ENCODE assay signal across 1 cellular context in the genomic region with DNA sequence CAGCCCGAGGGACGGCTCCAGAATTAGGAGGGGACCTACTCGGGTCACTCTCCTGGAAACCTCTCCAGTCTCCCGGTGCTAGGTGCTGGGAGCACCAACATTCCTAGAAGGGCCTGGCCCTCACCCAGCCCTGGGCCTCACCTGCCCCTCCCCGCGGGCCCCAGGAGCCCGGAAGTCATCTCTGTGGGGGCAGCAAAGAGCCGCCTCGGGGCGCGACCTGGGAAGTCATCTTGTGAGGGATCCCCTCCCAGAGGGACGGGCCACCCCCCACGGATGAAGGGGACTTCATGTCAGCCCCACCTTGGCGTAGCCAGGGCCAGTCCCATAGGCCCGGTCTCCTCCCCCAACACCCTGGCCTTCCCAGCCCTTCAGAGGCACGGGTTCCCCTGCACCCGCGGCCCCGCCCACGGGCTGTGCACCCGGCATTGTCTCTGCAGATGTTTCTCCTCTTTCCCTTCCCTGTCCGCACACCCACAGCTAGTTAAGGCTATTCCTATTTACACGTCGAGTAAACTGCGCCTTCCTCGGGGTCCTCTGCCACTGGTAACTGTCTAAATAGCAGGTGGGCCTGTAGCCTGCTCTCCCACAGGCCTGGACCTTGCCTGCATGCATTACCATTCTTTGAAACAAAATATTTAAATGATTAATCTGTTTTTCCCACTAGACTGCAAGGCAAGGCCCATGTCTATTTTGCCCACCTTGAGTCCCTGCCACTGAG.
TF ChIP-seq lines count a peak whose summit lies in the region.

No MANE protein-coding gene starts in this region.

TF ChIP-seq in HepG2, 621 proteins besides CTCF, POLR2A, EP300 and RAD21 (continued from another document and continues in another):
- TF ChIP-seq ZNF552 (CRISPR knock-in tag; IDR thresholded peaks at IDR 0.05; ENCODE audit: borderline replicate concordance) (no peak), ZSCAN20 (CRISPR knock-in tag; IDR thresholded peaks at IDR 0.05; ENCODE audit: borderline replicate concordance) (no peak), CBX5 (CRISPR knock-in tag; IDR thresholded peaks at IDR 0.05; ENCODE audit: borderline replicate concordance) (no peak), NFE2 (CRISPR knock-in tag; IDR thresholded peaks at IDR 0.05) (no peak), ZNF232 (CRISPR knock-in tag; IDR thresholded peaks at IDR 0.05; ENCODE audit: borderline replicate concordance) (no peak), ZKSCAN1 (IDR thresholded peaks at IDR 0.05; ENCODE audit: low read length) (no peak), EED (CRISPR knock-in tag; IDR thresholded peaks at IDR 0.05) (no peak), ASH2L (IDR thresholded peaks at IDR 0.05; ENCODE audit: insufficient read length, low read depth, low read length) (no peak), ZNF75D (CRISPR knock-in tag; IDR thresholded peaks at IDR 0.05; ENCODE audit: borderline replicate concordance) (no peak), ZNF879 (CRISPR knock-in tag; IDR thresholded peaks at IDR 0.05) (no peak; the same call in 1 of the 2 replicates), NONO (IDR thresholded peaks at IDR 0.05) (no peak), NONO (CRISPR knock-in tag; conservative IDR thresholded peaks at IDR 0.05) (peak; percentile 88), ZBTB21 (CRISPR knock-in tag; IDR thresholded peaks at IDR 0.05) (no peak), ZSCAN21 (CRISPR knock-in tag; IDR thresholded peaks at IDR 0.05; ENCODE audit: borderline replicate concordance) (peak; percentile 53; the same call in 1 of the 2 replicates), NR2F2 (IDR thresholded peaks at IDR 0.05; ENCODE audit: borderline replicate concordance, low read depth) (peak; percentile 80; the same call in 1 of the 2 replicates), RARG (CRISPR knock-in tag; IDR thresholded peaks at IDR 0.05; ENCODE audit: low read depth) (no peak), GLMP (CRISPR knock-in tag; IDR thresholded peaks at IDR 0.05; ENCODE audit: borderline replicate concordance) (no peak), ZNF256 (CRISPR knock-in tag; conservative IDR thresholded peaks at IDR 0.05) (no peak), ZNF30 (CRISPR knock-in tag; IDR thresholded peaks at IDR 0.05) (0 out of 2 replicates have a peak, but pooled peaks have one; percentile 23), MBD4 (IDR thresholded peaks at IDR 0.05; ENCODE audit: borderline replicate concordance, low read length) (no peak; the same call in 1 of the 2 replicates), MIER3 (CRISPR knock-in tag; IDR thresholded peaks at IDR 0.05; ENCODE audit: borderline replicate concordance) (no peak), SRSF1 (optimal IDR thresholded peaks at IDR 0.05; ENCODE audit: low read depth, low read length) (peak; percentile 92), PHF21A (CRISPR knock-in tag; IDR thresholded peaks at IDR 0.05) (peak; percentile 97), ZNF652 (CRISPR knock-in tag; IDR thresholded peaks at IDR 0.05; ENCODE audit: borderline replicate concordance, low read depth) (no peak), FOXA1 (IDR thresholded peaks at IDR 0.05) (no peak), FOXA1 (CRISPR knock-in tag; IDR thresholded peaks at IDR 0.05) (no peak), ZNF83 (CRISPR knock-in tag; IDR thresholded peaks at IDR 0.05; ENCODE audit: borderline replicate concordance) (no peak), ZNF24 (IDR thresholded peaks at IDR 0.05) (no peak), NBN (conservative IDR thresholded peaks at IDR 0.05) (no peak), HOXD1 (CRISPR knock-in tag; IDR thresholded peaks at IDR 0.05) (peak; percentile 64), ZFAT (CRISPR knock-in tag; conservative IDR thresholded peaks at IDR 0.05) (no peak), SKIL (CRISPR knock-in tag; IDR thresholded peaks at IDR 0.05; ENCODE audit: borderline replicate concordance) (no peak; the same call in 1 of the 2 replicates), ZUFSP (CRISPR knock-in tag; IDR thresholded peaks at IDR 0.05; ENCODE audit: borderline replicate concordance) (no peak), GMEB2 (CRISPR knock-in tag; IDR thresholded peaks at IDR 0.05; ENCODE audit: low read depth) (0 out of 2 replicates have a peak, but pooled peaks have one; percentile 45), DNMT1 (CRISPR knock-in tag; IDR thresholded peaks at IDR 0.05) (no peak), GATAD1 (CRISPR knock-in tag; IDR thresholded peaks at IDR 0.05) (peak; percentile 35), ZNF780A (CRISPR knock-in tag; IDR thresholded peaks at IDR 0.05) (no peak; the same call in 1 of the 2 replicates), STAG1 (CRISPR knock-in tag; IDR thresholded peaks at IDR 0.05) (no peak; the same call in 1 of the 2 replicates), ZNF382 (CRISPR knock-in tag; IDR thresholded peaks at IDR 0.05; ENCODE audit: borderline replicate concordance) (no peak)
- TF ChIP-seq, protein P1, sequence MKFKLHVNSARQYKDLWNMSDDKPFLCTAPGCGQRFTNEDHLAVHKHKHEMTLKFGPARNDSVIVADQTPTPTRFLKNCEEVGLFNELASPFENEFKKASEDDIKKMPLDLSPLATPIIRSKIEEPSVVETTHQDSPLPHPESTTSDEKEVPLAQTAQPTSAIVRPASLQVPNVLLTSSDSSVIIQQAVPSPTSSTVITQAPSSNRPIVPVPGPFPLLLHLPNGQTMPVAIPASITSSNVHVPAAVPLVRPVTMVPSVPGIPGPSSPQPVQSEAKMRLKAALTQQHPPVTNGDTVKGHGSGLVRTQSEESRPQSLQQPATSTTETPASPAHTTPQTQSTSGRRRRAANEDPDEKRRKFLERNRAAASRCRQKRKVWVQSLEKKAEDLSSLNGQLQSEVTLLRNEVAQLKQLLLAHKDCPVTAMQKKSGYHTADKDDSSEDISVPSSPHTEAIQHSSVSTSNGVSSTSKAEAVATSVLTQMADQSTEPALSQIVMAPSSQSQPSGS (CRISPR knock-in tag; IDR thresholded peaks at IDR 0.05): 0 out of 2 replicates have a peak, but pooled peaks have one; percentile 16
- TF ChIP-seq, protein P2, sequence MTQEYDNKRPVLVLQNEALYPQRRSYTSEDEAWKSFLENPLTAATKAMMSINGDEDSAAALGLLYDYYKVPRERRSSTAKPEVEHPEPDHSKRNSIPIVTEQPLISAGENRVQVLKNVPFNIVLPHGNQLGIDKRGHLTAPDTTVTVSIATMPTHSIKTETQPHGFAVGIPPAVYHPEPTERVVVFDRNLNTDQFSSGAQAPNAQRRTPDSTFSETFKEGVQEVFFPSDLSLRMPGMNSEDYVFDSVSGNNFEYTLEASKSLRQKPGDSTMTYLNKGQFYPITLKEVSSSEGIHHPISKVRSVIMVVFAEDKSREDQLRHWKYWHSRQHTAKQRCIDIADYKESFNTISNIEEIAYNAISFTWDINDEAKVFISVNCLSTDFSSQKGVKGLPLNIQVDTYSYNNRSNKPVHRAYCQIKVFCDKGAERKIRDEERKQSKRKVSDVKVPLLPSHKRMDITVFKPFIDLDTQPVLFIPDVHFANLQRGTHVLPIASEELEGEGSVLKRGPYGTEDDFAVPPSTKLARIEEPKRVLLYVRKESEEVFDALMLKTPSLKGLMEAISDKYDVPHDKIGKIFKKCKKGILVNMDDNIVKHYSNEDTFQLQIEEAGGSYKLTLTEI (CRISPR knock-in tag; conservative IDR thresholded peaks at IDR 0.05): no peak
- TF ChIP-seq, protein P3, sequence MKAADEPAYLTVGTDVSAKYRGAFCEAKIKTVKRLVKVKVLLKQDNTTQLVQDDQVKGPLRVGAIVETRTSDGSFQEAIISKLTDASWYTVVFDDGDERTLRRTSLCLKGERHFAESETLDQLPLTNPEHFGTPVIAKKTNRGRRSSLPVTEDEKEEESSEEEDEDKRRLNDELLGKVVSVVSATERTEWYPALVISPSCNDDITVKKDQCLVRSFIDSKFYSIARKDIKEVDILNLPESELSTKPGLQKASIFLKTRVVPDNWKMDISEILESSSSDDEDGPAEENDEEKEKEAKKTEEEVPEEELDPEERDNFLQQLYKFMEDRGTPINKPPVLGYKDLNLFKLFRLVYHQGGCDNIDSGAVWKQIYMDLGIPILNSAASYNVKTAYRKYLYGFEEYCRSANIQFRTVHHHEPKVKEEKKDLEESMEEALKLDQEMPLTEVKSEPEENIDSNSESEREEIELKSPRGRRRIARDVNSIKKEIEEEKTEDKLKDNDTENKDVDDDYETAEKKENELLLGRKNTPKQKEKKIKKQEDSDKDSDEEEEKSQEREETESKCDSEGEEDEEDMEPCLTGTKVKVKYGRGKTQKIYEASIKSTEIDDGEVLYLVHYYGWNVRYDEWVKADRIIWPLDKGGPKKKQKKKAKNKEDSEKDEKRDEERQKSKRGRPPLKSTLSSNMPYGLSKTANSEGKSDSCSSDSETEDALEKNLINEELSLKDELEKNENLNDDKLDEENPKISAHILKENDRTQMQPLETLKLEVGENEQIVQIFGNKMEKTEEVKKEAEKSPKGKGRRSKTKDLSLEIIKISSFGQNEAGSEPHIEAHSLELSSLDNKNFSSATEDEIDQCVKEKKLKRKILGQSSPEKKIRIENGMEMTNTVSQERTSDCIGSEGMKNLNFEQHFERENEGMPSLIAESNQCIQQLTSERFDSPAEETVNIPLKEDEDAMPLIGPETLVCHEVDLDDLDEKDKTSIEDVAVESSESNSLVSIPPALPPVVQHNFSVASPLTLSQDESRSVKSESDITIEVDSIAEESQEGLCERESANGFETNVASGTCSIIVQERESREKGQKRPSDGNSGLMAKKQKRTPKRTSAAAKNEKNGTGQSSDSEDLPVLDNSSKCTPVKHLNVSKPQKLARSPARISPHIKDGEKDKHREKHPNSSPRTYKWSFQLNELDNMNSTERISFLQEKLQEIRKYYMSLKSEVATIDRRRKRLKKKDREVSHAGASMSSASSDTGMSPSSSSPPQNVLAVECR (CRISPR knock-in tag; IDR thresholded peaks at IDR 0.05; ENCODE audit: borderline replicate concordance): no peak
- TF ChIP-seq, protein P4, sequence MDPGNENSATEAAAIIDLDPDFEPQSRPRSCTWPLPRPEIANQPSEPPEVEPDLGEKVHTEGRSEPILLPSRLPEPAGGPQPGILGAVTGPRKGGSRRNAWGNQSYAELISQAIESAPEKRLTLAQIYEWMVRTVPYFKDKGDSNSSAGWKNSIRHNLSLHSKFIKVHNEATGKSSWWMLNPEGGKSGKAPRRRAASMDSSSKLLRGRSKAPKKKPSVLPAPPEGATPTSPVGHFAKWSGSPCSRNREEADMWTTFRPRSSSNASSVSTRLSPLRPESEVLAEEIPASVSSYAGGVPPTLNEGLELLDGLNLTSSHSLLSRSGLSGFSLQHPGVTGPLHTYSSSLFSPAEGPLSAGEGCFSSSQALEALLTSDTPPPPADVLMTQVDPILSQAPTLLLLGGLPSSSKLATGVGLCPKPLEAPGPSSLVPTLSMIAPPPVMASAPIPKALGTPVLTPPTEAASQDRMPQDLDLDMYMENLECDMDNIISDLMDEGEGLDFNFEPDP (CRISPR knock-in tag; conservative IDR thresholded peaks at IDR 0.05): no peak
- TF ChIP-seq, protein P5, sequence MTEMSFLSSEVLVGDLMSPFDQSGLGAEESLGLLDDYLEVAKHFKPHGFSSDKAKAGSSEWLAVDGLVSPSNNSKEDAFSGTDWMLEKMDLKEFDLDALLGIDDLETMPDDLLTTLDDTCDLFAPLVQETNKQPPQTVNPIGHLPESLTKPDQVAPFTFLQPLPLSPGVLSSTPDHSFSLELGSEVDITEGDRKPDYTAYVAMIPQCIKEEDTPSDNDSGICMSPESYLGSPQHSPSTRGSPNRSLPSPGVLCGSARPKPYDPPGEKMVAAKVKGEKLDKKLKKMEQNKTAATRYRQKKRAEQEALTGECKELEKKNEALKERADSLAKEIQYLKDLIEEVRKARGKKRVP (CRISPR knock-in tag; IDR thresholded peaks at IDR 0.05): no peak; a peak in 1 of 4 replicates
- TF ChIP-seq, protein P6, sequence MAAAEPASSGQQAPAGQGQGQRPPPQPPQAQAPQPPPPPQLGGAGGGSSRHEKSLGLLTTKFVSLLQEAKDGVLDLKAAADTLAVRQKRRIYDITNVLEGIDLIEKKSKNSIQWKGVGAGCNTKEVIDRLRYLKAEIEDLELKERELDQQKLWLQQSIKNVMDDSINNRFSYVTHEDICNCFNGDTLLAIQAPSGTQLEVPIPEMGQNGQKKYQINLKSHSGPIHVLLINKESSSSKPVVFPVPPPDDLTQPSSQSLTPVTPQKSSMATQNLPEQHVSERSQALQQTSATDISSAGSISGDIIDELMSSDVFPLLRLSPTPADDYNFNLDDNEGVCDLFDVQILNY (CRISPR knock-in tag; conservative IDR thresholded peaks at IDR 0.05): no peak
